In genomic region chr2:147939313-147939712, GRCh38 we compare ENCODE assay signal across 1 cellular context.
A peak's percentile ranks its signal among the peaks of the same experiment; 100 is the strongest.
TF ChIP-seq lines count a peak whose summit lies in the region.

No MANE protein-coding gene starts in this region.

TF ChIP-seq in HepG2, 621 proteins besides CTCF, POLR2A, EP300 and RAD21 (continued from another document and continues in another):
- no peak for TF ChIP-seq ZNF790 (CRISPR knock-in tag; IDR thresholded peaks at IDR 0.05; ENCODE audit: borderline replicate concordance)
- TF ChIP-seq ZNF512 (CRISPR knock-in tag; IDR thresholded peaks at IDR 0.05) = no peak
- TF ChIP-seq ZNF770 (CRISPR knock-in tag; IDR thresholded peaks at IDR 0.05) = no peak
- TF ChIP-seq PPARG (CRISPR knock-in tag; conservative IDR thresholded peaks at IDR 0.05) = 0 out of 2 replicates have a peak, but pooled peaks have one; percentile 43
- no peak for TF ChIP-seq ZNF124 (CRISPR knock-in tag; IDR thresholded peaks at IDR 0.05)
- TF ChIP-seq TSC22D2 (CRISPR knock-in tag; IDR thresholded peaks at IDR 0.05; ENCODE audit: borderline replicate concordance) = no peak
- no peak for TF ChIP-seq ZBTB26 (CRISPR knock-in tag; IDR thresholded peaks at IDR 0.05; ENCODE audit: borderline replicate concordance)
- TF ChIP-seq TBL1XR1 (IDR thresholded peaks at IDR 0.05; ENCODE audit: borderline replicate concordance, low read length, partially characterized antibody) = no peak
- no peak for TF ChIP-seq ZFP1 (CRISPR knock-in tag; IDR thresholded peaks at IDR 0.05)
- no peak for TF ChIP-seq ZMYM4 (CRISPR knock-in tag; IDR thresholded peaks at IDR 0.05)
- TF ChIP-seq ZNF510 (CRISPR knock-in tag; IDR thresholded peaks at IDR 0.05; ENCODE audit: low read depth) = no peak
- no peak for TF ChIP-seq PATZ1 (CRISPR knock-in tag; IDR thresholded peaks at IDR 0.05)
- TF ChIP-seq ZNF652 (CRISPR knock-in tag; IDR thresholded peaks at IDR 0.05; ENCODE audit: borderline replicate concordance, low read depth) = no peak
- TF ChIP-seq SOX6 (IDR thresholded peaks at IDR 0.05) = no peak
- peak; percentile 15; the same call in 1 of the 2 replicates for TF ChIP-seq SOX6 (CRISPR knock-in tag; IDR thresholded peaks at IDR 0.05)
- TF ChIP-seq GATAD2A (CRISPR knock-in tag; IDR thresholded peaks at IDR 0.05) = peak; percentile 58
- TF ChIP-seq, protein P1, sequence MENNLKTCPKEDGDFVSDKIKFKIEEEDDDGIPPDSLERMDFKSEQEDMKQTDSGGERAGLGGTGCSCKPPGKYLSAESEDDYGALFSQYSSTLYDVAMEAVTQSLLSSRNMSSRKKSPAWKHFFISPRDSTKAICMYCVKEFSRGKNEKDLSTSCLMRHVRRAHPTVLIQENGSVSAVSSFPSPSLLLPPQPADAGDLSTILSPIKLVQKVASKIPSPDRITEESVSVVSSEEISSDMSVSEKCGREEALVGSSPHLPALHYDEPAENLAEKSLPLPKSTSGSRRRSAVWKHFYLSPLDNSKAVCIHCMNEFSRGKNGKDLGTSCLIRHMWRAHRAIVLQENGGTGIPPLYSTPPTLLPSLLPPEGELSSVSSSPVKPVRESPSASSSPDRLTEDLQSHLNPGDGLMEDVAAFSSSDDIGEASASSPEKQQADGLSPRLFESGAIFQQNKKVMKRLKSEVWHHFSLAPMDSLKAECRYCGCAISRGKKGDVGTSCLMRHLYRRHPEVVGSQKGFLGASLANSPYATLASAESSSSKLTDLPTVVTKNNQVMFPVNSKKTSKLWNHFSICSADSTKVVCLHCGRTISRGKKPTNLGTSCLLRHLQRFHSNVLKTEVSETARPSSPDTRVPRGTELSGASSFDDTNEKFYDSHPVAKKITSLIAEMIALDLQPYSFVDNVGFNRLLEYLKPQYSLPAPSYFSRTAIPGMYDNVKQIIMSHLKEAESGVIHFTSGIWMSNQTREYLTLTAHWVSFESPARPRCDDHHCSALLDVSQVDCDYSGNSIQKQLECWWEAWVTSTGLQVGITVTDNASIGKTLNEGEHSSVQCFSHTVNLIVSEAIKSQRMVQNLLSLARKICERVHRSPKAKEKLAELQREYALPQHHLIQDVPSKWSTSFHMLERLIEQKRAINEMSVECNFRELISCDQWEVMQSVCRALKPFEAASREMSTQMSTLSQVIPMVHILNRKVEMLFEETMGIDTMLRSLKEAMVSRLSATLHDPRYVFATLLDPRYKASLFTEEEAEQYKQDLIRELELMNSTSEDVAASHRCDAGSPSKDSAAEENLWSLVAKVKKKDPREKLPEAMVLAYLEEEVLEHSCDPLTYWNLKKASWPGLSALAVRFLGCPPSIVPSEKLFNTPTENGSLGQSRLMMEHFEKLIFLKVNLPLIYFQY (CRISPR knock-in tag; IDR thresholded peaks at IDR 0.05; ENCODE audit: borderline replicate concordance) = no peak
- TF ChIP-seq MAZ (IDR thresholded peaks at IDR 0.05; ENCODE audit: borderline replicate concordance, low read depth, low read length) = no peak
- no peak for TF ChIP-seq MAZ (CRISPR knock-in tag; IDR thresholded peaks at IDR 0.05; ENCODE audit: low read depth)
- no peak for TF ChIP-seq LRRFIP1 (CRISPR knock-in tag; conservative IDR thresholded peaks at IDR 0.05)
- no peak for TF ChIP-seq POGZ (CRISPR knock-in tag; IDR thresholded peaks at IDR 0.05)
- no peak for TF ChIP-seq ZSCAN30 (CRISPR knock-in tag; IDR thresholded peaks at IDR 0.05)
- no peak for TF ChIP-seq CHCHD3 (CRISPR knock-in tag; IDR thresholded peaks at IDR 0.05)
- no peak for TF ChIP-seq ZNF225 (CRISPR knock-in tag; IDR thresholded peaks at IDR 0.05)
- TF ChIP-seq, protein P2, sequence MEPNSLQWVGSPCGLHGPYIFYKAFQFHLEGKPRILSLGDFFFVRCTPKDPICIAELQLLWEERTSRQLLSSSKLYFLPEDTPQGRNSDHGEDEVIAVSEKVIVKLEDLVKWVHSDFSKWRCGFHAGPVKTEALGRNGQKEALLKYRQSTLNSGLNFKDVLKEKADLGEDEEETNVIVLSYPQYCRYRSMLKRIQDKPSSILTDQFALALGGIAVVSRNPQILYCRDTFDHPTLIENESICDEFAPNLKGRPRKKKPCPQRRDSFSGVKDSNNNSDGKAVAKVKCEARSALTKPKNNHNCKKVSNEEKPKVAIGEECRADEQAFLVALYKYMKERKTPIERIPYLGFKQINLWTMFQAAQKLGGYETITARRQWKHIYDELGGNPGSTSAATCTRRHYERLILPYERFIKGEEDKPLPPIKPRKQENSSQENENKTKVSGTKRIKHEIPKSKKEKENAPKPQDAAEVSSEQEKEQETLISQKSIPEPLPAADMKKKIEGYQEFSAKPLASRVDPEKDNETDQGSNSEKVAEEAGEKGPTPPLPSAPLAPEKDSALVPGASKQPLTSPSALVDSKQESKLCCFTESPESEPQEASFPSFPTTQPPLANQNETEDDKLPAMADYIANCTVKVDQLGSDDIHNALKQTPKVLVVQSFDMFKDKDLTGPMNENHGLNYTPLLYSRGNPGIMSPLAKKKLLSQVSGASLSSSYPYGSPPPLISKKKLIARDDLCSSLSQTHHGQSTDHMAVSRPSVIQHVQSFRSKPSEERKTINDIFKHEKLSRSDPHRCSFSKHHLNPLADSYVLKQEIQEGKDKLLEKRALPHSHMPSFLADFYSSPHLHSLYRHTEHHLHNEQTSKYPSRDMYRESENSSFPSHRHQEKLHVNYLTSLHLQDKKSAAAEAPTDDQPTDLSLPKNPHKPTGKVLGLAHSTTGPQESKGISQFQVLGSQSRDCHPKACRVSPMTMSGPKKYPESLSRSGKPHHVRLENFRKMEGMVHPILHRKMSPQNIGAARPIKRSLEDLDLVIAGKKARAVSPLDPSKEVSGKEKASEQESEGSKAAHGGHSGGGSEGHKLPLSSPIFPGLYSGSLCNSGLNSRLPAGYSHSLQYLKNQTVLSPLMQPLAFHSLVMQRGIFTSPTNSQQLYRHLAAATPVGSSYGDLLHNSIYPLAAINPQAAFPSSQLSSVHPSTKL (CRISPR knock-in tag; IDR thresholded peaks at IDR 0.05) = peak; percentile 72
- peak; percentile 76 for TF ChIP-seq FOXA3 (CRISPR knock-in tag; IDR thresholded peaks at IDR 0.05)
- no peak for TF ChIP-seq HNRNPH1 (optimal IDR thresholded peaks at IDR 0.05; ENCODE audit: low read depth, low read length)
- no peak for TF ChIP-seq DNMT1 (CRISPR knock-in tag; IDR thresholded peaks at IDR 0.05)
- no peak for TF ChIP-seq ZNF333 (CRISPR knock-in tag; IDR thresholded peaks at IDR 0.05; ENCODE audit: borderline replicate concordance)
- no peak for TF ChIP-seq ZNF547 (CRISPR knock-in tag; IDR thresholded peaks at IDR 0.05)
- no peak for TF ChIP-seq STAT5B (CRISPR knock-in tag; IDR thresholded peaks at IDR 0.05)
- TF ChIP-seq ZMAT5 (CRISPR knock-in tag; IDR thresholded peaks at IDR 0.05; ENCODE audit: borderline replicate concordance, low read depth) = no peak
- no peak for TF ChIP-seq ARID2 (CRISPR knock-in tag; IDR thresholded peaks at IDR 0.05; ENCODE audit: borderline replicate concordance)
- no peak for TF ChIP-seq NCOR1 (IDR thresholded peaks at IDR 0.05; ENCODE audit: borderline replicate concordance, low read length)
- no peak for TF ChIP-seq ZNF883 (CRISPR knock-in tag; IDR thresholded peaks at IDR 0.05; ENCODE audit: not compliant biosample characterization)
- no peak for TF ChIP-seq SNAI1 (CRISPR knock-in tag; IDR thresholded peaks at IDR 0.05; ENCODE audit: borderline replicate concordance)
- no peak for TF ChIP-seq CBX5 (CRISPR knock-in tag; IDR thresholded peaks at IDR 0.05; ENCODE audit: borderline replicate concordance)
- no peak for TF ChIP-seq NR2F6 (IDR thresholded peaks at IDR 0.05)
- TF ChIP-seq NR2F6 (CRISPR knock-in tag; IDR thresholded peaks at IDR 0.05) = no peak
- no peak for TF ChIP-seq NR2C2 (CRISPR knock-in tag; IDR thresholded peaks at IDR 0.05; ENCODE audit: borderline replicate concordance)
- TF ChIP-seq SOX5 (CRISPR knock-in tag; IDR thresholded peaks at IDR 0.05; ENCODE audit: borderline replicate concordance) = peak; percentile 35; the same call in 1 of the 2 replicates
- no peak for TF ChIP-seq HNF1B (CRISPR knock-in tag; IDR thresholded peaks at IDR 0.05)
- TF ChIP-seq FOXP1 (IDR thresholded peaks at IDR 0.05) = no peak
- TF ChIP-seq FOXP1 (CRISPR knock-in tag; IDR thresholded peaks at IDR 0.05) = peak; percentile 41; the same call in 1 of the 2 replicates
- TF ChIP-seq, protein P3, sequence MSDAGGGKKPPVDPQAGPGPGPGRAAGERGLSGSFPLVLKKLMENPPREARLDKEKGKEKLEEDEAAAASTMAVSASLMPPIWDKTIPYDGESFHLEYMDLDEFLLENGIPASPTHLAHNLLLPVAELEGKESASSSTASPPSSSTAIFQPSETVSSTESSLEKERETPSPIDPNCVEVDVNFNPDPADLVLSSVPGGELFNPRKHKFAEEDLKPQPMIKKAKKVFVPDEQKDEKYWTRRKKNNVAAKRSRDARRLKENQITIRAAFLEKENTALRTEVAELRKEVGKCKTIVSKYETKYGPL (CRISPR knock-in tag; IDR thresholded peaks at IDR 0.05) = peak; percentile 80
- TF ChIP-seq ZFY (CRISPR knock-in tag; IDR thresholded peaks at IDR 0.05) = no peak
- TF ChIP-seq ZNF234 (CRISPR knock-in tag; conservative IDR thresholded peaks at IDR 0.05) = no peak
